Comparison of ENCODE assay signal across 9 cellular contexts in the genomic region with DNA sequence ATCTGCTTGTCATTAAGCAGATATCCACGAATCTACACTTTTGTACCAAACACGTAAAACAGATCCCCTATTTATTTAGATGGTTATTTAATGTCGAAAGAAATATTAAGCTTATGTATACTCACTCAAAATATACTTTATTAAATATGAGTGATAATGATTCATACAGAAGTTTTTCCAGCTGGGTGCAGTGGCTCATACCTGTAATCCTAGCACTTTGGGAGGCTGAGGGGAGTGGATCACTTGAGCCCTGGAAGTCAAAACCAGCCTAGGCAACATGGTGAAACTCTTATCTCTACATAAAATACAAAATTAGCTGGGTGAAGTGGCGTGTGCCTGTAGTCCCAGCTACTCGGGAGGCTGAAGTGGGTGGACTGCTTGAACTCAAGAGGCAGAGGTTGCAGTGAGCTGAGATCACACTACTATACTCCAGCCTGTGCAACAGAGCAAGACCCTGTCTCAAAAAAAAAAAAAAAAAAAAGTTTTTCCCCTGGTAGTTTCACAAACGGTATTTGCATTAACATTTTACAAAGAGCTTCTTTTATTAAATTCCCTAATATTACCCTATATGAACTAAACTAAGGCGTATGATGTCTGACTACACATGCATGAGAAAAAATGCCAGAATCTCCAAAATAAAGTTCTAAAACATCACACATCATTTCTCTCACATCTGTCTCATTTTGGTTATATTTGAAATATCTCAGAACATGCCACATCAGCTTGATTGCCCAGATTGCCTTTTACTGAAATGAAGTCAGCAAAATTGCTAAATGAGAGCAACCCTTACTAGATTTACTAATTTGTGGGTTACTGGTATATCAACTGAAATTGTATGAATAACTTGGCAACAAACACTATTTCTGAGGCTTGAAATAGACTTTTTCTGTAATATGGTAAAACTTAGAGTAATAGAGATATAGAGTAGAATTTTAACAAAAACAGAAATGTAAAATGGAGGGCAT.
A peak's percentile ranks its signal among the peaks of the same experiment; 100 is the strongest.
DNase-seq lines count a peak whose midpoint lies in the region; ATAC-seq and TF ChIP-seq lines count a peak whose summit lies in the region.
"Had no signal": no experiment of that assay in that cellular context is flagged by ENCODE, and none has a peak within 500 bp of the region (broad histone marks: within the 10 kb centered on the region; RNA-seq: fewer than 3 reads in every experiment).

No MANE protein-coding gene starts in this region.

- 68 to 71% methylated on average over 7 of the region's 7 CpGs for whole genome bisulfite sequencing in tibial nerve, 2 donors

- in situ Hi-C loops in KBM-7 (cut with MboI; ENCODE audit: low pct_unique_long_range_greater_than_20kb, low sequenced_read_pairs) = no loop called here

- ATAC-seq in GM19395 (IDR thresholded peaks at IDR 0.05; ENCODE audit: unreplicated experiment) (peak; percentile 84), HG02763 (IDR thresholded peaks at IDR 0.05; ENCODE audit: unreplicated experiment) (peak; percentile 60), HG03558 (IDR thresholded peaks at IDR 0.05; ENCODE audit: extremely low read depth, unreplicated experiment) (peak; percentile 55)
- peak; percentile 65 for ATAC-seq in stimulated activated effector memory CD8-positive, alpha-beta T cell treated with anti-CD3 and anti-CD28 coated beads, Interleukin-12 subunit alpha, Interleukin-12 subunit beta, amount 100 ng/mL, for 72 hours
- ATAC-seq: activated CD8-positive, alpha-beta T cell treated with anti-CD3 and anti-CD28 coated beads, Interleukin-2, amount 10 ng/mL, durations not matched to agents 7 days and 5 days had no signal

- no peaks in the 10 kb centered on the region for H3K36me3 Mint-ChIP-seq in stimulated activated effector memory CD8-positive, alpha-beta T cell treated with anti-CD3 and anti-CD28 coated beads, Interleukin-12 subunit alpha, Interleukin-12 subunit beta, amount 100 ng/mL, for 72 hours
- H3K36me3 Mint-ChIP-seq in activated CD4-positive, alpha-beta T cell treated with anti-CD3 and anti-CD28 coated beads, Interleukin-2, amount 10 ng/mL, durations not matched to agents 24 days and 14 days (ENCODE audit: low read depth) = no peaks in the 10 kb centered on the region

- no peak for TF ChIP-seq CTCF in tibial nerve (IDR thresholded peaks at IDR 0.05)

- H3K4me1 Mint-ChIP-seq in stimulated activated effector memory CD8-positive, alpha-beta T cell treated with anti-CD3 and anti-CD28 coated beads, Interleukin-12 subunit alpha, Interleukin-12 subunit beta, amount 100 ng/mL, for 72 hours = no peaks in the 10 kb centered on the region
- H3K4me1 Mint-ChIP-seq in activated CD4-positive, alpha-beta T cell treated with anti-CD3 and anti-CD28 coated beads, Interleukin-2, amount 10 ng/mL, durations not matched to agents 24 days and 14 days = no peaks in the 10 kb centered on the region

- H3K4me3 Mint-ChIP-seq in stimulated activated effector memory CD8-positive, alpha-beta T cell treated with anti-CD3 and anti-CD28 coated beads, Interleukin-12 subunit alpha, Interleukin-12 subunit beta, amount 100 ng/mL, for 72 hours = no peak overlapping the region
- no peak overlapping the region for H3K4me3 Mint-ChIP-seq in activated CD4-positive, alpha-beta T cell treated with anti-CD3 and anti-CD28 coated beads, Interleukin-2, amount 10 ng/mL, durations not matched to agents 24 days and 14 days
- H3K4me3 Mint-ChIP-seq: activated CD8-positive, alpha-beta T cell treated with anti-CD3 and anti-CD28 coated beads, Interleukin-2, amount 10 ng/mL, durations not matched to agents 7 days and 5 days had no signal

- DNase-seq in stimulated activated effector memory CD8-positive, alpha-beta T cell treated with anti-CD3 and anti-CD28 coated beads, Interleukin-12 subunit alpha, Interleukin-12 subunit beta, amount 100 ng/mL, for 72 hours (ENCODE audit: low spot score in 2 of 2) = no peak
- no peak for DNase-seq in activated CD4-positive, alpha-beta T cell treated with anti-CD3 and anti-CD28 coated beads, Interleukin-2, amount 10 ng/mL, durations not matched to agents 24 days and 14 days
- DNase-seq in tibial nerve (ENCODE audit: low spot score in 2 of 2) (no peak), KBM-7 (no peak)
- DNase-seq: activated CD8-positive, alpha-beta T cell treated with anti-CD3 and anti-CD28 coated beads, Interleukin-2, amount 10 ng/mL, durations not matched to agents 7 days and 5 days had no signal

- H3K9me3 ChIP-seq in tibial nerve = no peaks in the 10 kb centered on the region
- H3K9me3 ChIP-seq: thoracic aorta had no signal

- no peaks in the 10 kb centered on the region for H3K27me3 Mint-ChIP-seq in activated CD4-positive, alpha-beta T cell treated with anti-CD3 and anti-CD28 coated beads, Interleukin-2, amount 10 ng/mL, durations not matched to agents 24 days and 14 days

- no peak overlapping the region for H3K27ac Mint-ChIP-seq in stimulated activated effector memory CD8-positive, alpha-beta T cell treated with anti-CD3 and anti-CD28 coated beads, Interleukin-12 subunit alpha, Interleukin-12 subunit beta, amount 100 ng/mL, for 72 hours
- H3K27ac Mint-ChIP-seq in activated CD4-positive, alpha-beta T cell treated with anti-CD3 and anti-CD28 coated beads, Interleukin-2, amount 10 ng/mL, durations not matched to agents 24 days and 14 days = no peak overlapping the region
- H3K27ac Mint-ChIP-seq: activated CD8-positive, alpha-beta T cell treated with anti-CD3 and anti-CD28 coated beads, Interleukin-2, amount 10 ng/mL, durations not matched to agents 7 days and 5 days had no signal

- no peak overlapping the region for H3K27ac ChIP-seq in tibial nerve
- H3K27ac ChIP-seq: thoracic aorta had no signal

- H3K9me3 Mint-ChIP-seq in stimulated activated effector memory CD8-positive, alpha-beta T cell treated with anti-CD3 and anti-CD28 coated beads, Interleukin-12 subunit alpha, Interleukin-12 subunit beta, amount 100 ng/mL, for 72 hours = no peaks in the 10 kb centered on the region
- no peaks in the 10 kb centered on the region for H3K9me3 Mint-ChIP-seq in activated CD4-positive, alpha-beta T cell treated with anti-CD3 and anti-CD28 coated beads, Interleukin-2, amount 10 ng/mL, durations not matched to agents 24 days and 14 days

- intact Hi-C loops in activated CD4-positive, alpha-beta T cell treated with anti-CD3 and anti-CD28 coated beads, Interleukin-2, amount 10 ng/mL, durations not matched to agents 24 days and 14 days (cut with micrococcal nuclease) = no loop called here

- TF ChIP-seq EP300 in tibial nerve (IDR thresholded peaks at IDR 0.05) = no peak

- H3K36me3 ChIP-seq in tibial nerve = no peaks in the 10 kb centered on the region

- H3K4me1 ChIP-seq in tibial nerve = no peaks in the 10 kb centered on the region

- no peak overlapping the region for H3K4me3 ChIP-seq in tibial nerve
- H3K4me3 ChIP-seq: thoracic aorta had no signal

- H3K27me3 ChIP-seq in tibial nerve = no peaks in the 10 kb centered on the region

- TF ChIP-seq POLR2A in tibial nerve (IDR thresholded peaks at IDR 0.05) = no peak
